ENCODE assay signal across 13 cellular contexts in genomic region chr1:26020941-26021646, GRCh38. TPM values are rescaled to one million over a fixed set of nuclear protein-coding genes. Genes with fewer than 3 reads are reported as not detected.
DNase-seq lines count a peak whose midpoint lies in the region; ATAC-seq, FAIRE-seq and TF ChIP-seq lines count a peak whose summit lies in the region.
"Had no signal": no experiment of that assay in that cellular context is flagged by ENCODE, and none has a peak within 500 bp of the region (broad histone marks: within the 10 kb centered on the region; RNA-seq: fewer than 3 reads in every experiment).

No MANE protein-coding gene starts in this region.

- no peaks in the 10 kb centered on the region for H4K20me1 ChIP-seq in astrocyte (ENCODE audit: insufficient read depth, low read length)

- H3K27ac ChIP-seq in astrocyte (ENCODE audit: low read depth, low read length) (peak overlapping the region; percentile 82), left ventricle myocardium inferior (replicated peaks) (peak overlapping the region; percentile 94), psoas muscle (peak overlapping the region; percentile 73)
- H3K27ac ChIP-seq: VCaP had no signal

- H3K4me1 Mint-ChIP-seq in astrocyte (ENCODE audit: low read depth, unreplicated experiment), result peaks cover 57% of the 10 kb centered on the region
- H3K4me1 Mint-ChIP-seq in activated CD4-positive, alpha-beta memory T cell treated with anti-CD3 and anti-CD28 coated beads for 36 hours (ENCODE audit: low read depth), result no peaks in the 10 kb centered on the region

- ATAC-seq in psoas muscle, result peak in 2 of 4 donors; percentile 3 to 4

- H3K27me3 ChIP-seq in astrocyte (ENCODE audit: insufficient read depth, low read length) (no peaks in the 10 kb centered on the region), left ventricle myocardium inferior (ENCODE audit: low read depth) (no peaks in the 10 kb centered on the region), psoas muscle (ENCODE audit: insufficient read depth in 3 of 3, low read length in 2 of 3) (no peaks in the 10 kb centered on the region)
- H3K27me3 ChIP-seq: BE2C had no signal

- CTCF ChIA-PET in activated CD4-positive, alpha-beta memory T cell treated with anti-CD3 and anti-CD28 coated beads for 36 hours (lab: Charles Lee), result interaction anchor here (0.9 to 2.3 kb wide), 2 partner anchors 15 to 126 kb away, joined by 4 to 5 read pairs; no protein-coding TSS in a partner anchor
- CTCF ChIA-PET in HEK293T (lab: Yijun Ruan, JAX), result interaction anchor here (0.7 kb wide), 1 partner anchor 15 kb away, joined by 4 read pairs; no protein-coding TSS in a partner anchor

- POLR2A ChIA-PET in activated CD4-positive, alpha-beta memory T cell treated with anti-CD3 and anti-CD28 coated beads for 36 hours (lab: Charles Lee), result no interaction called here
- POLR2A ChIA-PET in HEK293T (lab: Yijun Ruan, JAX), result interaction anchor here (0.8 kb wide), 1 partner anchor 88 kb away, joined by 3 read pairs; no protein-coding TSS in a partner anchor

- no peak for TF ChIP-seq CTCF in astrocyte (IDR thresholded peaks at IDR 0.05; ENCODE audit: insufficient read depth, low read depth, low read length)
- no peak for TF ChIP-seq CTCF in left ventricle myocardium inferior (IDR thresholded peaks at IDR 0.05; ENCODE audit: borderline replicate concordance)
- no peak for TF ChIP-seq CTCF in psoas muscle (IDR thresholded peaks at IDR 0.05)

- H3K4me3 Mint-ChIP-seq in astrocyte (ENCODE audit: unreplicated experiment), result peak overlapping the region; percentile 91
- H3K4me3 Mint-ChIP-seq in activated CD4-positive, alpha-beta memory T cell treated with anti-CD3 and anti-CD28 coated beads for 36 hours, result no peak overlapping the region

- H3K36me3 Mint-ChIP-seq in astrocyte (ENCODE audit: low read depth, unreplicated experiment), result no peaks in the 10 kb centered on the region
- H3K36me3 Mint-ChIP-seq in activated CD4-positive, alpha-beta memory T cell treated with anti-CD3 and anti-CD28 coated beads for 36 hours, result no peaks in the 10 kb centered on the region

- no peaks in the 10 kb centered on the region for H3K27me3 Mint-ChIP-seq in astrocyte (ENCODE audit: low read depth, unreplicated experiment)
- H3K27me3 Mint-ChIP-seq in activated CD4-positive, alpha-beta memory T cell treated with anti-CD3 and anti-CD28 coated beads for 36 hours, result peaks cover 2% of the 10 kb centered on the region

- intact Hi-C loops in left ventricle myocardium inferior (cut with micrococcal nuclease) (no loop called here), psoas muscle (cut with DNase I) (no loop called here), posterior cingulate gyrus (cut with DNase I) (no loop called here)
- intact Hi-C loops in activated CD4-positive, alpha-beta memory T cell treated with anti-CD3 and anti-CD28 coated beads for 36 hours (cut with micrococcal nuclease), result no loop called here

- H3K36me3 ChIP-seq in astrocyte (ENCODE audit: insufficient read depth, low read length), result no peaks in the 10 kb centered on the region
- H3K36me3 ChIP-seq in left ventricle myocardium inferior, result no peaks in the 10 kb centered on the region
- H3K36me3 ChIP-seq in psoas muscle (ENCODE audit: insufficient read depth in 1 of 2, low read depth in 1 of 2), result no peaks in the 10 kb centered on the region
- H3K36me3 ChIP-seq: BE2C had no signal

- H2AFZ ChIP-seq in astrocyte (ENCODE audit: low read depth, low read length), result peak overlapping the region; percentile 72

- peak; percentile 34 for DNase-seq in astrocyte (ENCODE audit: low read depth)
- DNase-seq in left ventricle myocardium inferior, result no peak
- DNase-seq in psoas muscle, result no peak
- no peak for DNase-seq in NCI-H510A treated with DMSO at 0.1 percent for 48 hours (lab: John Stamatoyannopoulos, UW)
- DNase-seq in activated CD4-positive, alpha-beta memory T cell treated with anti-CD3 and anti-CD28 coated beads for 36 hours, result no peak
- no peak for DNase-seq in HEK293T (ENCODE audit: extremely low spot score)
- no peak for DNase-seq in posterior cingulate gyrus
- DNase-seq: activated effector memory CD4-positive, alpha-beta T cell treated with anti-CD3 and anti-CD28 coated beads, Interleukin-2, amount 50 U/mL, for 16 hours had no signal

- FAIRE-seq in G401.6 (lab: Jason Lieb, UNC), result peak; percentile 90
- FAIRE-seq in astrocyte (lab: Jason Lieb, UNC), result no peak

- no peaks in the 10 kb centered on the region for H3K9me3 Mint-ChIP-seq in astrocyte (ENCODE audit: unreplicated experiment)
- H3K9me3 Mint-ChIP-seq in activated CD4-positive, alpha-beta memory T cell treated with anti-CD3 and anti-CD28 coated beads for 36 hours, result no peaks in the 10 kb centered on the region

- 32 to 43% (median 33%) methylated on average over 6 of the region's 6 CpGs for WGBS in psoas muscle, 3 donors

- peak overlapping the region; percentile 84 for H3K4me2 ChIP-seq in astrocyte (ENCODE audit: low read length)

- H3K27ac Mint-ChIP-seq in astrocyte (ENCODE audit: unreplicated experiment), result peak overlapping the region; percentile 93
- H3K27ac Mint-ChIP-seq in activated CD4-positive, alpha-beta memory T cell treated with anti-CD3 and anti-CD28 coated beads for 36 hours, result no peak overlapping the region

- H3K4me3 ChIP-seq in astrocyte (ENCODE audit: insufficient read depth, low read depth, low read length), result peak overlapping the region; percentile 58
- H3K4me3 ChIP-seq in left ventricle myocardium inferior, result peak overlapping the region; percentile 60
- H3K4me3 ChIP-seq in psoas muscle, result no peak overlapping the region

- peak overlapping the region; percentile 55 for H3K9ac ChIP-seq in astrocyte (ENCODE audit: low read length)

- peaks cover 82% of the 10 kb centered on the region for H3K4me1 ChIP-seq in astrocyte (ENCODE audit: insufficient read depth, low read length)
- H3K4me1 ChIP-seq in left ventricle myocardium inferior, result peaks cover 91% of the 10 kb centered on the region
- peaks cover 45% of the 10 kb centered on the region for H3K4me1 ChIP-seq in psoas muscle
- H3K4me1 ChIP-seq: BE2C had no signal

- no peaks in the 10 kb centered on the region for H3K9me3 ChIP-seq in astrocyte (ENCODE audit: insufficient read depth, low read depth, low read length)
- no peaks in the 10 kb centered on the region for H3K9me3 ChIP-seq in left ventricle myocardium inferior (replicated peaks)
- H3K9me3 ChIP-seq in psoas muscle, result no peaks in the 10 kb centered on the region
- H3K9me3 ChIP-seq: BE2C had no signal

- peaks cover 23% of the 10 kb centered on the region for H3K79me2 ChIP-seq in astrocyte (ENCODE audit: insufficient read depth, low read length)

TF ChIP-seq in HEK293T, 16 proteins besides CTCF, POLR2A, EP300 and RAD21:
- TF ChIP-seq ZNF384 (IDR thresholded peaks at IDR 0.05), result no peak
- TF ChIP-seq FOXA1 (IDR thresholded peaks at IDR 0.05), result no peak
- TF ChIP-seq ELF4 (IDR thresholded peaks at IDR 0.05), result no peak
- TF ChIP-seq TARDBP (IDR thresholded peaks at IDR 0.05), result no peak
- no peak for TF ChIP-seq LEF1 (IDR thresholded peaks at IDR 0.05; ENCODE audit: borderline replicate concordance)
- no peak for TF ChIP-seq FOXM1 (IDR thresholded peaks at IDR 0.05; ENCODE audit: borderline replicate concordance)
- TF ChIP-seq ARNT (IDR thresholded peaks at IDR 0.05), result no peak
- TF ChIP-seq CTBP1 (IDR thresholded peaks at IDR 0.05; ENCODE audit: borderline replicate concordance), result no peak
- no peak for TF ChIP-seq NFRKB (IDR thresholded peaks at IDR 0.05)

RNA-seq across cellular contexts. Expression of gene EXTL1, which starts 0.5 kb away (rescaled TPM):
- total RNA-seq in astrocyte (26.4 and 39.9 TPM in 2 replicates), left ventricle myocardium inferior (11.3 TPM), psoas muscle (1 to 10 TPM in 3 of 4 donors, under 1 TPM in 1; 0.39 to 4.6 (median 2.1) TPM)
- 1 to 10 TPM in 1 of 3 donors, under 1 TPM in 2; 0.61 to 1.1 (median 0.90) TPM for polyA plus RNA-seq in psoas muscle
- not detected for total RNA-seq in activated CD4-positive, alpha-beta memory T cell treated with anti-CD3 and anti-CD28 coated beads for 36 hours

RNA-seq across cellular contexts. Expression of gene PAFAH2, which starts 23.2 kb away (rescaled TPM):
- 13.6 and 14.1 TPM in 2 replicates for total RNA-seq in astrocyte
- 10.6 TPM for total RNA-seq in left ventricle myocardium inferior
- total RNA-seq in psoas muscle, result 10 to 100 TPM in 3 of 4 donors, 1 to 10 TPM in 1; 5.5 to 15.8 (median 13.3) TPM
- 10 to 100 TPM in 1 of 3 donors, 1 to 10 TPM in 2; 5.1 to 30.1 (median 8.8) TPM for polyA plus RNA-seq in psoas muscle
- 1 to 10 TPM; 5.9 to 7.3 TPM for total RNA-seq in activated CD4-positive, alpha-beta memory T cell treated with anti-CD3 and anti-CD28 coated beads for 36 hours

RNA-seq across cellular contexts. Expression of gene SLC30A2, which starts 24.8 kb away (rescaled TPM):
- total RNA-seq in astrocyte (not detected in 2 replicates), left ventricle myocardium inferior (7.1 TPM), psoas muscle (1 to 10 TPM in 3 of 4 donors, under 1 TPM in 1; 0.32 to 7.8 (median 4.2) TPM)
- 1 to 10 TPM in 1 of 3 donors, under 1 TPM in 2; 0.21 to 1.2 (median 0.70) TPM for polyA plus RNA-seq in psoas muscle
- not detected for total RNA-seq in activated CD4-positive, alpha-beta memory T cell treated with anti-CD3 and anti-CD28 coated beads for 36 hours
- total RNA-seq: lung microvascular endothelial cell, occipital lobe had no signal

RNA-seq across cellular contexts. Expression of gene TRIM63, which starts 46.3 kb away (rescaled TPM):
- total RNA-seq in astrocyte (not detected in 2 replicates), left ventricle myocardium inferior (203 TPM), psoas muscle (1,000 to 10,000 TPM in 1 of 4 donors, 100 to 1,000 TPM in 2, 10 to 100 TPM in 1; 74.2 to 2,937 (median 350) TPM)
- polyA plus RNA-seq in psoas muscle, result 1,000 to 10,000 TPM in 2 of 3 donors, 100 to 1,000 TPM in 1; 369 to 2,799 (median 1,951) TPM
- under 1 TPM; 0.17 to 0.19 TPM for total RNA-seq in activated CD4-positive, alpha-beta memory T cell treated with anti-CD3 and anti-CD28 coated beads for 36 hours
- total RNA-seq: lung microvascular endothelial cell had no signal
